In the genomic region with DNA sequence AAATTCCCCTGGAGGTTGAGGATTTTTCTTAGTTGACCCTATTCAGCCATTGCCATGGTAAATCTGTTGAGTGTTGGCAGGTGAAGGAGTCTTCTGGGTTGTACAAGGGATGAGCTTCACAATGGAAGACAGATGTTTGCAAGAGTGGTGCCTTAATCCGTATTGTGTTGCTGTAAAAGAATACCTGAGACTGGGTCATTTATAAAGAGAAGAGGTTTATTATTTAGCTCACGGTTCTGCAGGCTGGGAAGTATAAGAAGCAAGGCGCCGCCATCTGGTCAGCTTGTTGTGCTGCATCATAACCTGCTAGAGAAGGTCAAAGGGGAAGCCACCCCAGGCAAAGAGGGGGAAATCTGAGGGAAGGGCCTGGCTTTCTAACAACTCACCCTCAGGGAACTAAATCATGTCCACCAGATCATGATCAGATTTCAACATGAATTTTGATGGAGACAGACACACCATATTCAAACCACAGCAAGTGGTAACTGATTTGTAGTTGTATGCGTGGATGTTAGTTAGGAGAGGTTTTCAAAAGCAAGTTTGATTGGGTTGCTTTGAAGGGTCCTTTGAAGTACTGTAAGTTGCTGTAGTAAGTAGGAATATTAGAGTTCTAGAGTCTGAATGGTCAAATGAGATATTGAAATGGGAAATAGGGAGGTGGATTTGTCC, we compare ENCODE assay signal across 8 cellular contexts. TPM values are rescaled to one million over a fixed set of nuclear protein-coding genes. Genes with fewer than 3 reads are reported as not detected.
DNase-seq lines count a peak whose midpoint lies in the region; ATAC-seq and TF ChIP-seq lines count a peak whose summit lies in the region.

No MANE protein-coding gene starts in this region.

- TF ChIP-seq POLR2A in erythroblast (IDR thresholded peaks at IDR 0.05; ENCODE audit: low read length): no peak

- DNase-seq in DMS153 (lab: John Stamatoyannopoulos, UW) (peak; percentile 42), NCI-H526 treated with DMSO at 0.1 percent for 48 hours (lab: John Stamatoyannopoulos, UW) (peak; percentile 65), erythroblast (lab: John Stamatoyannopoulos, UW) (peak; percentile 67 to 74), myocyte (ENCODE audit: low read depth) (peak; percentile 82)
- peak; percentile 65 for DNase-seq in activated CD8-positive, alpha-beta memory T cell treated with anti-CD3 and anti-CD28 coated beads for 24 hours
- peak; percentile 44 for DNase-seq in stimulated activated naive CD4-positive, alpha-beta T cell treated with Interleukin-2 at 50 U/mL for 16 hours (lab: John Stamatoyannopoulos, UW)

- ATAC-seq in HG03139 (IDR thresholded peaks at IDR 0.05; ENCODE audit: unreplicated experiment) (peak; percentile 27), GM19467 (IDR thresholded peaks at IDR 0.05; ENCODE audit: unreplicated experiment) (no peak)

RNA-seq across cellular contexts. Expression of a gene that starts 2.5 kb away (rescaled TPM):
- 295 and 409 TPM in 2 replicates for total RNA-seq in myocyte
- polyA plus RNA-seq in myocyte (2012): 79.9 TPM
